19 cellular contexts compared by ENCODE assay signal in genomic region chr4:34732579-34732978, GRCh38.
A peak's percentile ranks its signal among the peaks of the same experiment; 100 is the strongest.
DNase-seq lines count a peak whose midpoint lies in the region; TF ChIP-seq lines count a peak whose summit lies in the region.
"Had no signal": no experiment of that assay in that cellular context is flagged by ENCODE, and none has a peak within 500 bp of the region (broad histone marks: within the 10 kb centered on the region; RNA-seq: fewer than 3 reads in every experiment).

No MANE protein-coding gene starts in this region.

- H3K4me3 ChIP-seq in SU-DHL-6 (ENCODE audit: insufficient read depth, low read length, poor library complexity, severe bottlenecking) (no peak overlapping the region), hepatocyte (no peak overlapping the region), skeletal muscle tissue (ENCODE audit: low read length in 3 of 3) (peak overlapping the region in 2 of 3 donors; percentile 27 to 29)
- H3K4me3 ChIP-seq: BLaER1 treated with 17β-estradiol and CSF1 and Interleukin-3, amounts not matched to agents 10 nM and 100 nM; HAP-1 had no signal

- H2AFZ ChIP-seq in SU-DHL-6 (ENCODE audit: low read depth, low read length, severe bottlenecking): peak overlapping the region; percentile 38
- H2AFZ ChIP-seq in hepatocyte: peak overlapping the region; percentile 40

- H3F3A ChIP-seq in SU-DHL-6 (ENCODE audit: insufficient read depth): no peaks in the 10 kb centered on the region

- TF ChIP-seq CTCF in SU-DHL-6 (IDR thresholded peaks at IDR 0.05; ENCODE audit: insufficient read depth, low read length, poor library complexity, severe bottlenecking) (no peak), hepatocyte (IDR thresholded peaks at IDR 0.05; ENCODE audit: poor library complexity) (no peak)

- no peaks in the 10 kb centered on the region for H3K9me3 ChIP-seq in SU-DHL-6 (ENCODE audit: insufficient read depth, low read length)
- H3K9me3 ChIP-seq in hepatocyte (ENCODE audit: low read depth): no peaks in the 10 kb centered on the region
- no peaks in the 10 kb centered on the region for H3K9me3 ChIP-seq in skeletal muscle tissue (ENCODE audit: control insufficient read depth in 3 of 3, low read length in 3 of 3)
- H3K9me3 ChIP-seq: BLaER1 treated with 17β-estradiol and CSF1 and Interleukin-3, amounts not matched to agents 10 nM and 100 nM; HAP-1 had no signal

- H3K27ac ChIP-seq in SU-DHL-6 (ENCODE audit: low read depth, low read length): no peak overlapping the region
- H3K27ac ChIP-seq in hepatocyte: peak overlapping the region; percentile 83
- peak overlapping the region; percentile 90 for H3K27ac ChIP-seq in skeletal muscle tissue (ENCODE audit: low read depth, low read length)
- H3K27ac ChIP-seq: BLaER1 treated with 17β-estradiol and CSF1 and Interleukin-3, amounts not matched to agents 10 nM and 100 nM had no signal

- DNase-seq in H4 (ENCODE audit: low spot score) (peak; percentile 21), hepatocyte (ENCODE audit: low spot score) (no peak), midbrain (lab: John Stamatoyannopoulos, UW) (no peak), cerebellar cortex (ENCODE audit: low spot score) (no peak), hippocampal formation (lab: John Stamatoyannopoulos, UW) (no peak)
- DNase-seq in activated effector memory CD4-positive, alpha-beta T cell treated with anti-CD3 and anti-CD28 coated beads, Interleukin-2, amount 50 U/mL, for 16 hours: no peak
- DNase-seq: Calu3; CD8-positive, alpha-beta T cell; GDM1; KG1; NCI-H1105; NCI-H2029; NCI-H2227 treated with DMSO at 0.1 percent for 48 hours; NCI-H510A treated with DMSO at 0.1 percent for 48 hours; NCI-H748 treated with DMSO at 0.1 percent for 48 hours had no signal

- no peak overlapping the region for H3K9ac ChIP-seq in SU-DHL-6 (ENCODE audit: low read length)
- peak overlapping the region in 2 of 3 donors; percentile 33 to 46 for H3K9ac ChIP-seq in skeletal muscle tissue (ENCODE audit: low read depth in 1 of 3, low read length in 3 of 3)
- H3K9ac ChIP-seq: BLaER1 treated with 17β-estradiol and CSF1 and Interleukin-3, amounts not matched to agents 10 nM and 100 nM had no signal

- H3K36me3 ChIP-seq in SU-DHL-6 (ENCODE audit: low read length): no peaks in the 10 kb centered on the region
- H3K36me3 ChIP-seq in hepatocyte (replicated peaks; ENCODE audit: insufficient read depth, low read depth): no peaks in the 10 kb centered on the region
- H3K36me3 ChIP-seq in skeletal muscle tissue (ENCODE audit: control insufficient read depth in 3 of 3, insufficient read depth in 3 of 3, low read length in 3 of 3): no peaks in the 10 kb centered on the region
- H3K36me3 ChIP-seq: BLaER1 treated with 17β-estradiol and CSF1 and Interleukin-3, amounts not matched to agents 10 nM and 100 nM; HAP-1 had no signal

- 63% methylated on average over 2 of the region's 2 CpGs for WGBS in hepatocyte (ENCODE audit: low lambda C conversion rate, missing lambda C conversion rate)

- no peaks in the 10 kb centered on the region for H3K27me3 ChIP-seq in SU-DHL-6 (ENCODE audit: low read length)
- no peaks in the 10 kb centered on the region for H3K27me3 ChIP-seq in hepatocyte
- H3K27me3 ChIP-seq in skeletal muscle tissue (ENCODE audit: control insufficient read depth in 3 of 3, insufficient read depth in 3 of 3, low read length in 3 of 3): no peaks in the 10 kb centered on the region
- H3K27me3 ChIP-seq: BLaER1 treated with 17β-estradiol and CSF1 and Interleukin-3, amounts not matched to agents 10 nM and 100 nM had no signal

- H3K79me2 ChIP-seq in SU-DHL-6 (ENCODE audit: insufficient read depth, low read length) (no peaks in the 10 kb centered on the region), hepatocyte (no peaks in the 10 kb centered on the region)

- H3K9me2 ChIP-seq in SU-DHL-6 (replicated peaks; ENCODE audit: insufficient read depth, low read length): no peaks in the 10 kb centered on the region; the same call in 1 of the 2 replicates
- no peaks in the 10 kb centered on the region for H3K9me2 ChIP-seq in hepatocyte (replicated peaks; ENCODE audit: insufficient read depth)

- H3K4me2 ChIP-seq in SU-DHL-6 (ENCODE audit: low read depth, low read length, poor library complexity, severe bottlenecking) (no peak overlapping the region), hepatocyte (peak overlapping the region; percentile 22)
- H3K4me2 ChIP-seq: BLaER1 treated with 17β-estradiol and CSF1 and Interleukin-3, amounts not matched to agents 10 nM and 100 nM had no signal

- H3K4me1 ChIP-seq in hepatocyte (ENCODE audit: insufficient read depth): peaks cover 23% of the 10 kb centered on the region
- peaks cover 3 to 12% (median 8%) of the 10 kb centered on the region in 3 donors for H3K4me1 ChIP-seq in skeletal muscle tissue (ENCODE audit: control insufficient read depth in 3 of 3, insufficient read depth in 3 of 3, low read length in 3 of 3)
- H3K4me1 ChIP-seq: HAP-1 had no signal

- H4K20me1 ChIP-seq in SU-DHL-6 (ENCODE audit: low read depth, low read length) (no peaks in the 10 kb centered on the region), hepatocyte (ENCODE audit: insufficient read depth, poor library complexity, severe bottlenecking) (no peaks in the 10 kb centered on the region)
- H4K20me1 ChIP-seq: BLaER1 treated with 17β-estradiol and CSF1 and Interleukin-3, amounts not matched to agents 10 nM and 100 nM had no signal

Comparison
In these comparisons a context has a peak if more than half of its experiments do, and no peak if none do; other contexts are left out.
1. H3K4me3 ChIP-seq: peak in skeletal muscle tissue (2 of 3); none in SU-DHL-6 (single experiment) and hepatocyte (single experiment).